Comparison of ENCODE assay signal across 14 cellular contexts in genomic region chr5:103014983-103015382, GRCh38.
"Had no signal": no experiment of that assay in that cellular context is flagged by ENCODE, and none has a peak within 500 bp of the region (broad histone marks: within the 10 kb centered on the region; RNA-seq: fewer than 3 reads in every experiment).

No MANE protein-coding gene starts in this region.

- H3K9me3 ChIP-seq: gastrocnemius medialis, testis had no signal

- ATAC-seq: activated CD8-positive, alpha-beta T cell treated with anti-CD3 and anti-CD28 coated beads for 36 hours; effector memory CD8-positive, alpha-beta T cell; gastrocnemius medialis; left ventricle myocardium superior; stimulated activated naive CD8-positive, alpha-beta T cell treated with anti-CD3 and anti-CD28 coated beads, Interleukin-15, amount 100 ng/mL, for 72 hours had no signal

- H3K4me1 ChIP-seq: gastrocnemius medialis, testis had no signal

- DNase-seq: activated CD4-positive, alpha-beta T cell treated with anti-CD3 and anti-CD28 coated beads for 4 hours; activated CD8-positive, alpha-beta memory T cell treated with anti-CD3 and anti-CD28 coated beads, Interleukin-2, amount 50 U/mL, for 48 hours; activated CD8-positive, alpha-beta T cell treated with anti-CD3 and anti-CD28 coated beads for 36 hours; effector memory CD8-positive, alpha-beta T cell; gastrocnemius medialis; kidney; left ventricle myocardium superior; nephron progenitor cell; stimulated activated CD4-positive, alpha-beta T cell treated with anti-CD3 and anti-CD28 coated beads, Interleukin-4, amount 100 ng/mL, for 4 hours; stimulated activated naive CD8-positive, alpha-beta T cell treated with anti-CD3 and anti-CD28 coated beads, Interleukin-15, amount 100 ng/mL, for 72 hours; T1000; testis had no signal

- H3K4me3 ChIP-seq: gastrocnemius medialis, testis had no signal

- H3K27me3 ChIP-seq: gastrocnemius medialis, testis had no signal

- H3K27ac ChIP-seq: epithelial cell of prostate, gastrocnemius medialis, testis, VCaP had no signal
